In genomic region chr2:232434563-232435374, GRCh38 we compare ENCODE assay signal across 27 cellular contexts. TPM values are rescaled to one million over a fixed set of nuclear protein-coding genes. Genes with fewer than 3 reads are reported as not detected.
"Had no signal": no experiment of that assay in that cellular context is flagged by ENCODE, and none has a peak within 500 bp of the region (broad histone marks: within the 10 kb centered on the region; RNA-seq: fewer than 3 reads in every experiment).

No MANE protein-coding gene starts in this region.

- H3K27ac Mint-ChIP-seq: activated naive CD4-positive, alpha-beta T cell treated with anti-CD3 and anti-CD28 coated beads, Interleukin-2, amount 50 U/mL, for 24 hours; dendritic cell treated with granulocyte-macrophage colony-stimulating factor and Interleukin-4, amounts not matched to agents 40 ng/mL and 50 ng/mL, for 4 days; immature natural killer cell; type B pancreatic cell had no signal

- FAIRE-seq: endothelial cell of umbilical vein had no signal

- H3K36me3 Mint-ChIP-seq: activated naive CD4-positive, alpha-beta T cell treated with anti-CD3 and anti-CD28 coated beads, Interleukin-2, amount 50 U/mL, for 24 hours; immature natural killer cell; type B pancreatic cell had no signal

- H3K36me3 ChIP-seq: esophagus muscularis mucosa, heart right ventricle, suprapubic skin had no signal

- H3K4me3 Mint-ChIP-seq: activated naive CD4-positive, alpha-beta T cell treated with anti-CD3 and anti-CD28 coated beads, Interleukin-2, amount 50 U/mL, for 24 hours; activated T-cell treated with anti-CD3 and anti-CD28 coated beads, Interleukin-2, amount 50 U/mL, for 4 hours; dendritic cell treated with granulocyte-macrophage colony-stimulating factor and Interleukin-4, amounts not matched to agents 40 ng/mL and 50 ng/mL, for 4 days; immature natural killer cell; stimulated activated naive CD8-positive, alpha-beta T cell treated with anti-CD3 and anti-CD28 coated beads, Interleukin-15, amount 100 ng/mL, for 72 hours; type B pancreatic cell had no signal

- H3K9me3 ChIP-seq: esophagus muscularis mucosa, heart right ventricle, psoas muscle, suprapubic skin had no signal

- H3K9me3 Mint-ChIP-seq: activated naive CD4-positive, alpha-beta T cell treated with anti-CD3 and anti-CD28 coated beads, Interleukin-2, amount 50 U/mL, for 24 hours; activated T-cell treated with anti-CD3 and anti-CD28 coated beads, Interleukin-2, amount 50 U/mL, for 4 hours; dendritic cell treated with granulocyte-macrophage colony-stimulating factor and Interleukin-4, amounts not matched to agents 40 ng/mL and 50 ng/mL, for 4 days; immature natural killer cell; stimulated activated naive CD8-positive, alpha-beta T cell treated with anti-CD3 and anti-CD28 coated beads, Interleukin-15, amount 100 ng/mL, for 72 hours; type B pancreatic cell had no signal

- H3K4me1 ChIP-seq: esophagus muscularis mucosa, heart right ventricle, psoas muscle, suprapubic skin had no signal

- H3K27me3 Mint-ChIP-seq: activated naive CD4-positive, alpha-beta T cell treated with anti-CD3 and anti-CD28 coated beads, Interleukin-2, amount 50 U/mL, for 24 hours; stimulated activated naive CD8-positive, alpha-beta T cell treated with anti-CD3 and anti-CD28 coated beads, Interleukin-15, amount 100 ng/mL, for 72 hours had no signal

- H3K4me3 ChIP-seq: esophagus muscularis mucosa, heart right ventricle, psoas muscle, suprapubic skin had no signal

- ATAC-seq: activated T-cell treated with anti-CD3 and anti-CD28 coated beads, Interleukin-2, amount 50 U/mL, for 4 hours; heart right ventricle; psoas muscle; right cardiac atrium; stimulated activated naive CD8-positive, alpha-beta T cell treated with anti-CD3 and anti-CD28 coated beads, Interleukin-15, amount 100 ng/mL, for 72 hours had no signal

- H3K27ac ChIP-seq: esophagus muscularis mucosa, heart right ventricle, psoas muscle, suprapubic skin had no signal

- DNase-seq: activated CD4-positive, alpha-beta T cell treated with anti-CD3 and anti-CD28 coated beads, Interleukin-2, amount 50 U/mL, for 1 hour; activated CD4-positive, CD25-positive, alpha-beta regulatory T cell treated with anti-CD3 and anti-CD28 coated beads, Interleukin-2, amount 50 U/mL, for 72 hours; activated CD8-positive, alpha-beta memory T cell treated with anti-CD3 and anti-CD28 coated beads, Interleukin-2, amount 50 U/mL, for 4 hours; activated T-cell treated with anti-CD3 and anti-CD28 coated beads, Interleukin-2, amount 50 U/mL, for 4 hours; amniotic stem cell; effector CD8-positive, alpha-beta T cell; heart right ventricle; immature natural killer cell; midbrain; right cardiac atrium; stimulated activated CD4-positive, alpha-beta T cell treated with anti-CD3 and anti-CD28 coated beads, Interleukin-15, amount 100 ng/mL, for 24 hours; stimulated activated CD4-positive, alpha-beta T cell treated with anti-CD3 and anti-CD28 coated beads, Interleukin-2, amount 100 ng/mL, for 48 hours; stimulated activated naive CD8-positive, alpha-beta T cell treated with anti-CD3 and anti-CD28 coated beads, Interleukin-15, amount 100 ng/mL, for 72 hours; T1000 had no signal

RNA-seq across cellular contexts. Expression of gene ALPI, which starts 21.2 kb away (rescaled TPM):
- total RNA-seq: activated T-cell treated with anti-CD3 and anti-CD28 coated beads, Interleukin-2, amount 50 U/mL, for 4 hours; cerebellum; endothelial cell of umbilical vein; heart right ventricle; lower leg skin; omental fat pad; psoas muscle; right cardiac atrium; skeletal muscle tissue; suprapubic skin; T-helper 1 cell treated with Interleukin-12 subunit alpha and Interleukin-12 subunit beta and Interleukin-4 antibody, amounts not matched to agents 30 ng/mL and 1 ng/mL, for 36 hours had no signal
- polyA plus RNA-seq: endothelial cell of umbilical vein, heart right ventricle, immature natural killer cell, neural cell, right cardiac atrium had no signal

RNA-seq across cellular contexts. Expression of gene ALPG, which starts 28.1 kb away (rescaled TPM):
- total RNA-seq: activated T-cell treated with anti-CD3 and anti-CD28 coated beads, Interleukin-2, amount 50 U/mL, for 4 hours; cerebellum; endothelial cell of umbilical vein; esophagus muscularis mucosa; heart right ventricle; lower leg skin; omental fat pad; psoas muscle; right cardiac atrium; skeletal muscle tissue; suprapubic skin; T-helper 1 cell treated with Interleukin-12 subunit alpha and Interleukin-12 subunit beta and Interleukin-4 antibody, amounts not matched to agents 30 ng/mL and 1 ng/mL, for 36 hours had no signal
- polyA plus RNA-seq: endothelial cell of umbilical vein, heart right ventricle, immature natural killer cell, neural cell, psoas muscle, right cardiac atrium had no signal

RNA-seq across cellular contexts. Expression of gene ECEL1, which starts 52.9 kb away (rescaled TPM):
- total RNA-seq: endothelial cell of umbilical vein; T-helper 1 cell treated with Interleukin-12 subunit alpha and Interleukin-12 subunit beta and Interleukin-4 antibody, amounts not matched to agents 30 ng/mL and 1 ng/mL, for 36 hours had no signal
- polyA plus RNA-seq: endothelial cell of umbilical vein, immature natural killer cell had no signal

RNA-seq across cellular contexts. Expression of gene ALPP, which starts 56.2 kb away (rescaled TPM):
- total RNA-seq: activated T-cell treated with anti-CD3 and anti-CD28 coated beads, Interleukin-2, amount 50 U/mL, for 4 hours; cerebellum; endothelial cell of umbilical vein; heart right ventricle; lower leg skin; omental fat pad; psoas muscle; right cardiac atrium; skeletal muscle tissue; suprapubic skin; T-helper 1 cell treated with Interleukin-12 subunit alpha and Interleukin-12 subunit beta and Interleukin-4 antibody, amounts not matched to agents 30 ng/mL and 1 ng/mL, for 36 hours had no signal
- polyA plus RNA-seq: endothelial cell of umbilical vein, heart right ventricle, immature natural killer cell, neural cell, psoas muscle, right cardiac atrium had no signal
